In genomic region chr4:41176357-41176756, GRCh38 we compare ENCODE assay signal across 13 cellular contexts. TPM values are rescaled to one million over a fixed set of nuclear protein-coding genes. Genes with fewer than 3 reads are reported as not detected.
A peak's percentile ranks its signal among the peaks of the same experiment; 100 is the strongest.
DNase-seq lines count a peak whose midpoint lies in the region; ATAC-seq and TF ChIP-seq lines count a peak whose summit lies in the region.
"Had no signal": no experiment of that assay in that cellular context is flagged by ENCODE, and none has a peak within 500 bp of the region (broad histone marks: within the 10 kb centered on the region; RNA-seq: fewer than 3 reads in every experiment).

No MANE protein-coding gene starts in this region.

- H3K4me1 ChIP-seq in IMR-90 (ENCODE audit: control insufficient read depth, insufficient read depth, low read length) (peaks cover 10% of the 10 kb centered on the region), breast epithelium (peaks cover 5 to 9% of the 10 kb centered on the region in 2 donors), hepatocyte (ENCODE audit: insufficient read depth) (peaks cover 61% of the 10 kb centered on the region), thyroid gland (peaks cover 47 to 70% of the 10 kb centered on the region in 2 donors), BE2C (peaks cover 4% of the 10 kb centered on the region; the same call in 1 of the 2 replicates), left lung (peaks cover 14 to 28% of the 10 kb centered on the region in 2 donors)

- peak overlapping the region in 1 of 2 experiments; percentile 4; a peak in 1 of 4 replicates for H4K8ac ChIP-seq in IMR-90 (ENCODE audit: low read depth in 2 of 2, low read length in 2 of 2)

- H4K91ac ChIP-seq in IMR-90 (ENCODE audit: insufficient read depth, low read depth, low read length): 0 out of 2 replicates have a peak overlapping the region, but pooled peaks have one; percentile 31

- no TSS peak for BruUV-seq in IMR-90 (replicated peaks; lab: Mats Ljungman, UMichigan)

- no peak overlapping the region for H2AK5ac ChIP-seq in IMR-90 (ENCODE audit: low read depth, low read length)

- H3K27ac ChIP-seq in IMR-90 (ENCODE audit: insufficient read depth, low read length): peak overlapping the region; percentile 42; the same call in 1 of the 2 replicates
- peak overlapping the region; percentile 27 to 39 for H3K27ac ChIP-seq in breast epithelium
- H3K27ac ChIP-seq in hepatocyte: peak overlapping the region; percentile 41
- peak overlapping the region in 2 of 3 donors; percentile 37 to 44 for H3K27ac ChIP-seq in thyroid gland
- H3K27ac ChIP-seq in left lung: peak overlapping the region in 1 of 2 donors; percentile 31

- dilution Hi-C loops in IMR-90 (cut with HindIII; ENCODE audit: low sequenced_read_pairs, unreplicated experiment): no loop called here

- H2AFZ ChIP-seq in IMR-90 (replicated peaks; ENCODE audit: low read length, poor library complexity): no peak overlapping the region
- no peak overlapping the region for H2AFZ ChIP-seq in hepatocyte

- H4K20me1 ChIP-seq in IMR-90 (ENCODE audit: insufficient read depth, low read length) (no peaks in the 10 kb centered on the region; the same call in 1 of the 2 replicates), hepatocyte (ENCODE audit: insufficient read depth, poor library complexity, severe bottlenecking) (no peaks in the 10 kb centered on the region)

- in situ Hi-C loops in IMR-90 (cut with MboI; ENCODE audit: low sequenced_read_pairs): no loop called here

- H2AK9ac ChIP-seq in IMR-90 (replicated peaks; ENCODE audit: low read depth, low read length, poor library complexity): no peak overlapping the region

- TF ChIP-seq RAD21 in IMR-90 (IDR thresholded peaks at IDR 0.05; ENCODE audit: low read length): no peak

- H3K4ac ChIP-seq in IMR-90 (ENCODE audit: low read depth, low read length): peak overlapping the region; percentile 48; the same call in 1 of the 2 replicates

- H3K79me1 ChIP-seq in IMR-90 (ENCODE audit: low read depth in 1 of 2, low read length in 2 of 2): peaks cover 17 to 60% of the 10 kb centered on the region in 2 experiments

- H3K4me3 Mint-ChIP-seq in activated T-cell treated with anti-CD3 and anti-CD28 coated beads, Interleukin-2, amount 50 U/mL, for 4 hours: no peak overlapping the region
- H3K4me3 Mint-ChIP-seq in activated naive CD8-positive, alpha-beta T cell treated with anti-CD3 and anti-CD28 coated beads for 36 hours: no peak overlapping the region

- POLR2A ChIA-PET in IMR-90 (lab: Charles Lee; ENCODE audit: unreplicated experiment): no interaction called here

- H3K36me3 ChIP-seq in IMR-90 (ENCODE audit: control insufficient read depth, insufficient read depth, low read length): no peaks in the 10 kb centered on the region
- H3K36me3 ChIP-seq in breast epithelium: no peaks in the 10 kb centered on the region
- H3K36me3 ChIP-seq in hepatocyte (replicated peaks; ENCODE audit: insufficient read depth, low read depth): no peaks in the 10 kb centered on the region
- no peaks in the 10 kb centered on the region for H3K36me3 ChIP-seq in thyroid gland
- no peaks in the 10 kb centered on the region for H3K36me3 ChIP-seq in BE2C
- H3K36me3 ChIP-seq in left lung: no peaks in the 10 kb centered on the region
- H3K36me3 ChIP-seq: sigmoid colon had no signal

- peak; percentile 68 for ATAC-seq in IMR-90 (ENCODE audit: low read depth)
- ATAC-seq in activated T-cell treated with anti-CD3 and anti-CD28 coated beads, Interleukin-2, amount 50 U/mL, for 4 hours: no peak
- ATAC-seq in left lung: no peak

- peak overlapping the region; percentile 20; the same call in 1 of the 2 replicates for H2BK20ac ChIP-seq in IMR-90 (ENCODE audit: low read depth, low read length)

- no peaks in the 10 kb centered on the region for H3K9me2 ChIP-seq in hepatocyte (replicated peaks; ENCODE audit: insufficient read depth)

- peaks cover 6% of the 10 kb centered on the region for H3K27me3 Mint-ChIP-seq in activated T-cell treated with anti-CD3 and anti-CD28 coated beads, Interleukin-2, amount 50 U/mL, for 4 hours (ENCODE audit: low read depth)
- peaks cover 8% of the 10 kb centered on the region for H3K27me3 Mint-ChIP-seq in activated naive CD8-positive, alpha-beta T cell treated with anti-CD3 and anti-CD28 coated beads for 36 hours

- CTCF ChIA-PET in IMR-90 (lab: Yijun Ruan, JAX): interaction anchor here (1.4 kb wide), 1 partner anchor 252 kb away, joined by 5 read pairs; no protein-coding TSS in a partner anchor

- H4K5ac ChIP-seq in IMR-90 (ENCODE audit: low read depth, low read length): no peak overlapping the region

- peak overlapping the region; percentile 4; the same call in 1 of the 2 replicates for H3K18ac ChIP-seq in IMR-90 (ENCODE audit: low read depth, low read length)

- H2BK5ac ChIP-seq in IMR-90 (ENCODE audit: low read depth, low read length, poor library complexity, severe bottlenecking): peak overlapping the region; percentile 99

- TF ChIP-seq POLR2A in IMR-90 (IDR thresholded peaks at IDR 0.05; ENCODE audit: low read depth, low read length): no peak
- no peak for TF ChIP-seq POLR2A in breast epithelium (IDR thresholded peaks at IDR 0.05)
- no peak for TF ChIP-seq POLR2A in thyroid gland (IDR thresholded peaks at IDR 0.05)

- no peaks in the 10 kb centered on the region for H3K9me3 Mint-ChIP-seq in activated T-cell treated with anti-CD3 and anti-CD28 coated beads, Interleukin-2, amount 50 U/mL, for 4 hours
- no peaks in the 10 kb centered on the region for H3K9me3 Mint-ChIP-seq in activated naive CD8-positive, alpha-beta T cell treated with anti-CD3 and anti-CD28 coated beads for 36 hours

- H3K9ac ChIP-seq in IMR-90 (ENCODE audit: low read depth, low read length): peak overlapping the region; percentile 4; the same call in 1 of the 2 replicates

- no peak overlapping the region for H3K14ac ChIP-seq in IMR-90 (replicated peaks; ENCODE audit: low read depth, low read length)

- H3K36me3 Mint-ChIP-seq in activated T-cell treated with anti-CD3 and anti-CD28 coated beads, Interleukin-2, amount 50 U/mL, for 4 hours (ENCODE audit: insufficient read depth): no peaks in the 10 kb centered on the region
- no peaks in the 10 kb centered on the region for H3K36me3 Mint-ChIP-seq in activated naive CD8-positive, alpha-beta T cell treated with anti-CD3 and anti-CD28 coated beads for 36 hours

- peak overlapping the region; percentile 66; the same call in 1 of the 2 replicates for H2BK120ac ChIP-seq in IMR-90 (ENCODE audit: low read depth, low read length)

- H3K9me3 ChIP-seq in IMR-90 (ENCODE audit: control insufficient read depth, insufficient read depth, low read length) (no peaks in the 10 kb centered on the region), breast epithelium (no peaks in the 10 kb centered on the region), hepatocyte (ENCODE audit: low read depth) (no peaks in the 10 kb centered on the region), thyroid gland (no peaks in the 10 kb centered on the region), BE2C (no peaks in the 10 kb centered on the region), left lung (no peaks in the 10 kb centered on the region)
- H3K9me3 ChIP-seq: sigmoid colon had no signal

- H3K27ac Mint-ChIP-seq in activated naive CD8-positive, alpha-beta T cell treated with anti-CD3 and anti-CD28 coated beads for 36 hours: no peak overlapping the region

- intact Hi-C loops in IMR-90 (cut with micrococcal nuclease): loop anchor here (2.0 kb wide), 1 partner anchor 38 kb away; the partner anchor contains the start of gene APBB2
- intact Hi-C loops in breast epithelium (cut with DNase I; ENCODE audit: low total_unique reads): no loop called here
- intact Hi-C loops in thyroid gland (cut with DNase I): no loop called here
- intact Hi-C loops in left lung (cut with DNase I): no loop called here

- H3K4me3 ChIP-seq in IMR-90 (ENCODE audit: insufficient read depth, low read depth, low read length) (no peak overlapping the region), breast epithelium (no peak overlapping the region), hepatocyte (no peak overlapping the region), thyroid gland (replicated peaks in 1 of 3) (no peak overlapping the region), BE2C (ENCODE audit: low read depth, low read length) (no peak overlapping the region), left lung (no peak overlapping the region)
- H3K4me3 ChIP-seq: sigmoid colon had no signal

- peak overlapping the region; percentile 38; the same call in 1 of the 2 replicates for H3K56ac ChIP-seq in IMR-90 (ENCODE audit: extremely low read depth, insufficient read depth, low read length)

- DNase-seq in IMR-90 (peak; percentile 81), breast epithelium (ENCODE audit: low spot score in 2 of 2) (no peak), hepatocyte (ENCODE audit: low spot score) (no peak), thyroid gland (no peak), BE2C (no peak), left lung (no peak)
- DNase-seq in activated T-cell treated with anti-CD3 and anti-CD28 coated beads, Interleukin-2, amount 50 U/mL, for 4 hours: no peak
- DNase-seq in activated naive CD8-positive, alpha-beta T cell treated with anti-CD3 and anti-CD28 coated beads for 36 hours: no peak
- DNase-seq: activated CD8-positive, alpha-beta memory T cell treated with anti-CD3 and anti-CD28 coated beads, Interleukin-2, amount 50 U/mL, for 4 hours; H7; NCI-H1417 treated with DMSO at 0.1 percent for 48 hours; NCI-H526; sigmoid colon had no signal

- WGBS in IMR-90 (ENCODE audit: extremely low coverage in 2 of 2, insufficient read length in 1 of 2), 2 experiments: no CpG with 5 or more reads among the region's 1 CpG
- WGBS in hepatocyte (ENCODE audit: low lambda C conversion rate, missing lambda C conversion rate): 48% methylated on average over 1 of the region's 1 CpG
- WGBS in thyroid gland, 2 donors: 76% methylated on average over 1 of the region's 1 CpG

- H3K79me2 ChIP-seq in hepatocyte: peaks cover 76% of the 10 kb centered on the region

- H3K4me1 Mint-ChIP-seq in activated T-cell treated with anti-CD3 and anti-CD28 coated beads, Interleukin-2, amount 50 U/mL, for 4 hours (ENCODE audit: low read depth): no peaks in the 10 kb centered on the region
- H3K4me1 Mint-ChIP-seq in activated naive CD8-positive, alpha-beta T cell treated with anti-CD3 and anti-CD28 coated beads for 36 hours: no peaks in the 10 kb centered on the region

- H3K4me2 ChIP-seq in IMR-90 (ENCODE audit: low read depth, low read length): peak overlapping the region; percentile 29
- peak overlapping the region; percentile 48 for H3K4me2 ChIP-seq in hepatocyte

- no peak for TF ChIP-seq CTCF in IMR-90 (conservative IDR thresholded peaks at IDR 0.05; ENCODE audit: low read depth, low read length)
- no peak for TF ChIP-seq CTCF in breast epithelium (IDR thresholded peaks at IDR 0.05)
- TF ChIP-seq CTCF in hepatocyte (IDR thresholded peaks at IDR 0.05; ENCODE audit: poor library complexity): no peak
- TF ChIP-seq CTCF in thyroid gland (IDR thresholded peaks at IDR 0.05): no peak
- no peak for TF ChIP-seq CTCF in BE2C (IDR thresholded peaks at IDR 0.05; ENCODE audit: low read depth, low read length)
- TF ChIP-seq CTCF in left lung (IDR thresholded peaks at IDR 0.05): no peak

- no peak overlapping the region for H3K23ac ChIP-seq in IMR-90 (ENCODE audit: low read depth, low read length)

- H3K27me3 ChIP-seq in IMR-90 (ENCODE audit: control insufficient read depth, insufficient read depth, low read length) (no peaks in the 10 kb centered on the region), breast epithelium (no peaks in the 10 kb centered on the region), hepatocyte (no peaks in the 10 kb centered on the region), thyroid gland (no peaks in the 10 kb centered on the region), BE2C (no peaks in the 10 kb centered on the region), left lung (no peaks in the 10 kb centered on the region)
- H3K27me3 ChIP-seq: sigmoid colon had no signal

- no peak overlapping the region for H2BK15ac ChIP-seq in IMR-90 (ENCODE audit: low read depth, low read length)

- H3K9me1 ChIP-seq in IMR-90 (ENCODE audit: insufficient read depth, low read length): peaks cover 9% of the 10 kb centered on the region

RNA-seq across cellular contexts. Expression of gene APBB2, which starts 38.0 kb away (rescaled TPM):
- 64.7 and 75.5 TPM in 2 replicates for total RNA-seq in IMR-90 (2012; rRNA removed)
- polyA plus RNA-seq in IMR-90 (2012; rRNA removed): 41.1 and 47.9 TPM in 2 replicates
- 21.2 and 27.8 TPM in 2 replicates for polyA plus RNA-seq in IMR-90 (2012; cell fraction: cytosol; rRNA removed)
- polyA plus RNA-seq in IMR-90 (2012; cell fraction: nucleus; rRNA removed; ENCODE audit: low replicate concordance): 50.5 and 115 TPM in 2 replicates
- total RNA-seq in breast epithelium: 100 to 1,000 TPM in 2 of 3 donors, 10 to 100 TPM in 1; 87.4 to 192 (median 153) TPM
- total RNA-seq in hepatocyte: 47.5 and 50.1 TPM in 2 replicates
- 23.4 and 28.1 TPM in 2 replicates for polyA plus RNA-seq in hepatocyte
- total RNA-seq in thyroid gland: 100 to 1,000 TPM; 174 to 253 (median 199) TPM
- 1 to 10 TPM; 1.1 to 2.2 (median 1.2) TPM for total RNA-seq in activated T-cell treated with anti-CD3 and anti-CD28 coated beads, Interleukin-2, amount 50 U/mL, for 4 hours
- total RNA-seq in activated naive CD8-positive, alpha-beta T cell treated with anti-CD3 and anti-CD28 coated beads for 36 hours: 1 to 10 TPM; 3.1 to 5.5 TPM
- polyA plus RNA-seq in BE2C (2012; ENCODE audit: insufficient read depth, insufficient read length, low read depth): 12.2 TPM
- total RNA-seq in left lung: 10 to 100 TPM; 55.6 to 94.8 TPM
